ENCODE assay signal across 1 cellular context in the genomic region with DNA sequence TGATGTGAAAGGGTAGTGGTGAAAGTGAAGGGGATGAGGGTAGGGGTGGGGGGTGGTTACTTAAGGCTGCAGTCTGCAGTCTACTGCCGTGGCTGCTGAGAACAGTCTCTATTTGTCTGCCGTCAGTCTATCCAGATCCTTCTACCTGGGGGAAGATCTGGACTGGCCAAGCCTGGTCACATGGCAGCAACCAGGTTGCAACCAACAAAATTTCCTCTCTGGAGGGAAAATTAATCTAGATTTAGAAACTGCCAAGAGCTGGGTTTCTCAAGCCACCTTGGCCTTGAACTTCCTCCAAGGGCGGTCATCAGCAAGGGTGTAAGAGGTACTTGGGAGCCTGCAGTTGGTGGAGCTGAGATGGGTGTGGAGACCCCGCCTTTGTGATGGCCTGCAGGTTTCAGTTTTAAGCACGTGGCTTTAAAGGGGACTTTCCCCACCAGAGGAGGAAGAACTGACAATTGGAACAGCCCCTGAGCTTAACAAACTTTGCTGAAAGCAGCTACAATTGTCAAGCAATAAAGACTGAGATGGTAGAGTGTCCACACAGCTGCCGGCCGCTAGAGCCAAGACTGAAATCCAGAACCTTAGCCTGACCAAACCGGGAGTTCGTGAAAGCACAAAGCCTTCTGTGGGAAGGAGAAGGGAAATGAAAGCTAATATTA.
TF ChIP-seq lines count a peak whose summit lies in the region.

No MANE protein-coding gene starts in this region.

TF ChIP-seq in HepG2, 621 proteins besides CTCF, POLR2A, EP300 and RAD21:
- TF ChIP-seq, protein P1, sequence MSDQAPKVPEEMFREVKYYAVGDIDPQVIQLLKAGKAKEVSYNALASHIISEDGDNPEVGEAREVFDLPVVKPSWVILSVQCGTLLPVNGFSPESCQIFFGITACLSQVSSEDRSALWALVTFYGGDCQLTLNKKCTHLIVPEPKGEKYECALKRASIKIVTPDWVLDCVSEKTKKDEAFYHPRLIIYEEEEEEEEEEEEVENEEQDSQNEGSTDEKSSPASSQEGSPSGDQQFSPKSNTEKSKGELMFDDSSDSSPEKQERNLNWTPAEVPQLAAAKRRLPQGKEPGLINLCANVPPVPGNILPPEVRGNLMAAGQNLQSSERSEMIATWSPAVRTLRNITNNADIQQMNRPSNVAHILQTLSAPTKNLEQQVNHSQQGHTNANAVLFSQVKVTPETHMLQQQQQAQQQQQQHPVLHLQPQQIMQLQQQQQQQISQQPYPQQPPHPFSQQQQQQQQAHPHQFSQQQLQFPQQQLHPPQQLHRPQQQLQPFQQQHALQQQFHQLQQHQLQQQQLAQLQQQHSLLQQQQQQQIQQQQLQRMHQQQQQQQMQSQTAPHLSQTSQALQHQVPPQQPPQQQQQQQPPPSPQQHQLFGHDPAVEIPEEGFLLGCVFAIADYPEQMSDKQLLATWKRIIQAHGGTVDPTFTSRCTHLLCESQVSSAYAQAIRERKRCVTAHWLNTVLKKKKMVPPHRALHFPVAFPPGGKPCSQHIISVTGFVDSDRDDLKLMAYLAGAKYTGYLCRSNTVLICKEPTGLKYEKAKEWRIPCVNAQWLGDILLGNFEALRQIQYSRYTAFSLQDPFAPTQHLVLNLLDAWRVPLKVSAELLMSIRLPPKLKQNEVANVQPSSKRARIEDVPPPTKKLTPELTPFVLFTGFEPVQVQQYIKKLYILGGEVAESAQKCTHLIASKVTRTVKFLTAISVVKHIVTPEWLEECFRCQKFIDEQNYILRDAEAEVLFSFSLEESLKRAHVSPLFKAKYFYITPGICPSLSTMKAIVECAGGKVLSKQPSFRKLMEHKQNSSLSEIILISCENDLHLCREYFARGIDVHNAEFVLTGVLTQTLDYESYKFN (CRISPR knock-in tag; conservative IDR thresholded peaks at IDR 0.05), result no peak
- TF ChIP-seq ZNF143 (CRISPR knock-in tag; IDR thresholded peaks at IDR 0.05) (no peak), ZNF468 (CRISPR knock-in tag; IDR thresholded peaks at IDR 0.05) (no peak), HOXA9 (CRISPR knock-in tag; IDR thresholded peaks at IDR 0.05; ENCODE audit: borderline replicate concordance) (no peak), SMAD1 (CRISPR knock-in tag; IDR thresholded peaks at IDR 0.05; ENCODE audit: borderline replicate concordance, low read depth) (no peak), ZNF773 (CRISPR knock-in tag; IDR thresholded peaks at IDR 0.05; ENCODE audit: borderline replicate concordance) (no peak), ZNF224 (CRISPR knock-in tag; IDR thresholded peaks at IDR 0.05) (no peak), ZNF772 (CRISPR knock-in tag; IDR thresholded peaks at IDR 0.05) (no peak), RARG (CRISPR knock-in tag; IDR thresholded peaks at IDR 0.05; ENCODE audit: low read depth) (no peak), ZFP36L2 (CRISPR knock-in tag; IDR thresholded peaks at IDR 0.05) (no peak), ZNF17 (CRISPR knock-in tag; IDR thresholded peaks at IDR 0.05) (no peak), ETV5 (CRISPR knock-in tag; IDR thresholded peaks at IDR 0.05; ENCODE audit: borderline replicate concordance) (no peak)
- TF ChIP-seq, protein P2, sequence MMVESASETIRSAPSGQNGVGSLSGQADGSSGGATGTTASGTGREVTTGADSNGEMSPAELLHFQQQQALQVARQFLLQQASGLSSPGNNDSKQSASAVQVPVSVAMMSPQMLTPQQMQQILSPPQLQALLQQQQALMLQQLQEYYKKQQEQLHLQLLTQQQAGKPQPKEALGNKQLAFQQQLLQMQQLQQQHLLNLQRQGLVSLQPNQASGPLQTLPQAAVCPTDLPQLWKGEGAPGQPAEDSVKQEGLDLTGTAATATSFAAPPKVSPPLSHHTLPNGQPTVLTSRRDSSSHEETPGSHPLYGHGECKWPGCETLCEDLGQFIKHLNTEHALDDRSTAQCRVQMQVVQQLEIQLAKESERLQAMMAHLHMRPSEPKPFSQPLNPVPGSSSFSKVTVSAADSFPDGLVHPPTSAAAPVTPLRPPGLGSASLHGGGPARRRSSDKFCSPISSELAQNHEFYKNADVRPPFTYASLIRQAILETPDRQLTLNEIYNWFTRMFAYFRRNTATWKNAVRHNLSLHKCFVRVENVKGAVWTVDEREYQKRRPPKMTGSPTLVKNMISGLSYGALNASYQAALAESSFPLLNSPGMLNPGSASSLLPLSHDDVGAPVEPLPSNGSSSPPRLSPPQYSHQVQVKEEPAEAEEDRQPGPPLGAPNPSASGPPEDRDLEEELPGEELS (CRISPR knock-in tag; IDR thresholded peaks at IDR 0.05), result no peak
- TF ChIP-seq, protein P3, sequence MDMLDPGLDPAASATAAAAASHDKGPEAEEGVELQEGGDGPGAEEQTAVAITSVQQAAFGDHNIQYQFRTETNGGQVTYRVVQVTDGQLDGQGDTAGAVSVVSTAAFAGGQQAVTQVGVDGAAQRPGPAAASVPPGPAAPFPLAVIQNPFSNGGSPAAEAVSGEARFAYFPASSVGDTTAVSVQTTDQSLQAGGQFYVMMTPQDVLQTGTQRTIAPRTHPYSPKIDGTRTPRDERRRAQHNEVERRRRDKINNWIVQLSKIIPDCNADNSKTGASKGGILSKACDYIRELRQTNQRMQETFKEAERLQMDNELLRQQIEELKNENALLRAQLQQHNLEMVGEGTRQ (IDR thresholded peaks at IDR 0.05; ENCODE audit: low read depth, low read length), result no peak
- TF ChIP-seq, protein P3 (CRISPR knock-in tag; IDR thresholded peaks at IDR 0.05; ENCODE audit: borderline replicate concordance), result no peak
- TF ChIP-seq, protein P4, sequence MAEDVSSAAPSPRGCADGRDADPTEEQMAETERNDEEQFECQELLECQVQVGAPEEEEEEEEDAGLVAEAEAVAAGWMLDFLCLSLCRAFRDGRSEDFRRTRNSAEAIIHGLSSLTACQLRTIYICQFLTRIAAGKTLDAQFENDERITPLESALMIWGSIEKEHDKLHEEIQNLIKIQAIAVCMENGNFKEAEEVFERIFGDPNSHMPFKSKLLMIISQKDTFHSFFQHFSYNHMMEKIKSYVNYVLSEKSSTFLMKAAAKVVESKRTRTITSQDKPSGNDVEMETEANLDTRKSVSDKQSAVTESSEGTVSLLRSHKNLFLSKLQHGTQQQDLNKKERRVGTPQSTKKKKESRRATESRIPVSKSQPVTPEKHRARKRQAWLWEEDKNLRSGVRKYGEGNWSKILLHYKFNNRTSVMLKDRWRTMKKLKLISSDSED (CRISPR knock-in tag; IDR thresholded peaks at IDR 0.05), result no peak
- TF ChIP-seq, protein P5, sequence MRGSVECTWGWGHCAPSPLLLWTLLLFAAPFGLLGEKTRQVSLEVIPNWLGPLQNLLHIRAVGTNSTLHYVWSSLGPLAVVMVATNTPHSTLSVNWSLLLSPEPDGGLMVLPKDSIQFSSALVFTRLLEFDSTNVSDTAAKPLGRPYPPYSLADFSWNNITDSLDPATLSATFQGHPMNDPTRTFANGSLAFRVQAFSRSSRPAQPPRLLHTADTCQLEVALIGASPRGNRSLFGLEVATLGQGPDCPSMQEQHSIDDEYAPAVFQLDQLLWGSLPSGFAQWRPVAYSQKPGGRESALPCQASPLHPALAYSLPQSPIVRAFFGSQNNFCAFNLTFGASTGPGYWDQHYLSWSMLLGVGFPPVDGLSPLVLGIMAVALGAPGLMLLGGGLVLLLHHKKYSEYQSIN (CRISPR knock-in tag; IDR thresholded peaks at IDR 0.05; ENCODE audit: borderline replicate concordance), result no peak
- TF ChIP-seq, protein P6, sequence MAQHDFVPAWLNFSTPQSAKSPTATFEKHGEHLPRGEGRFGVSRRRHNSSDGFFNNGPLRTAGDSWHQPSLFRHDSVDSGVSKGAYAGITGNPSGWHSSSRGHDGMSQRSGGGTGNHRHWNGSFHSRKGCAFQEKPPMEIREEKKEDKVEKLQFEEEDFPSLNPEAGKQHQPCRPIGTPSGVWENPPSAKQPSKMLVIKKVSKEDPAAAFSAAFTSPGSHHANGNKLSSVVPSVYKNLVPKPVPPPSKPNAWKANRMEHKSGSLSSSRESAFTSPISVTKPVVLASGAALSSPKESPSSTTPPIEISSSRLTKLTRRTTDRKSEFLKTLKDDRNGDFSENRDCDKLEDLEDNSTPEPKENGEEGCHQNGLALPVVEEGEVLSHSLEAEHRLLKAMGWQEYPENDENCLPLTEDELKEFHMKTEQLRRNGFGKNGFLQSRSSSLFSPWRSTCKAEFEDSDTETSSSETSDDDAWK (CRISPR knock-in tag; IDR thresholded peaks at IDR 0.05), result no peak
